In genomic region chr3:100992086-100993033, GRCh38 we compare ENCODE assay signal across 10 cellular contexts. TPM values are rescaled to one million over a fixed set of nuclear protein-coding genes. Genes with fewer than 3 reads are reported as not detected.
DNase-seq lines count a peak whose midpoint lies in the region; ATAC-seq and TF ChIP-seq lines count a peak whose summit lies in the region.
"Had no signal": no experiment of that assay in that cellular context is flagged by ENCODE, and none has a peak within 500 bp of the region (broad histone marks: within the 10 kb centered on the region; RNA-seq: fewer than 3 reads in every experiment).

No MANE protein-coding gene starts in this region.

- TF ChIP-seq CTCF in Peyer's patch (IDR thresholded peaks at IDR 0.05), result no peak

- H3K27ac ChIP-seq in Peyer's patch, result peak overlapping the region; percentile 17 to 68 (median 44)
- H3K27ac ChIP-seq in muscle layer of duodenum (ENCODE audit: low read length), result peak overlapping the region; percentile 52

- H3K9me3 ChIP-seq in Peyer's patch (no peaks in the 10 kb centered on the region), muscle layer of duodenum (ENCODE audit: control insufficient read depth in 1 of 2, low read length in 2 of 2) (no peaks in the 10 kb centered on the region)

- H3K36me3 ChIP-seq in Peyer's patch (no peaks in the 10 kb centered on the region), muscle layer of duodenum (ENCODE audit: control insufficient read depth in 1 of 2, insufficient read depth in 2 of 2, low read length in 2 of 2) (no peaks in the 10 kb centered on the region)

- H3K4me3 ChIP-seq in Peyer's patch (peak overlapping the region in 3 of 4 donors; percentile 10 to 50 (median 37)), muscle layer of duodenum (ENCODE audit: low read depth in 1 of 2, low read length in 2 of 2) (peak overlapping the region; percentile 52 to 68)

- ATAC-seq in GM21723 (IDR thresholded peaks at IDR 0.05; ENCODE audit: unreplicated experiment), result no peak
- no peak for ATAC-seq in HG03025 (IDR thresholded peaks at IDR 0.05; ENCODE audit: low FRiP score, unreplicated experiment)

- H3K27me3 ChIP-seq in Peyer's patch (no peaks in the 10 kb centered on the region), muscle layer of duodenum (ENCODE audit: low read depth, low read length) (no peaks in the 10 kb centered on the region)

- no peaks in the 10 kb centered on the region for H3K4me1 ChIP-seq in Peyer's patch
- H3K4me1 ChIP-seq in muscle layer of duodenum (ENCODE audit: control insufficient read depth in 1 of 2, insufficient read depth in 2 of 2, low read length in 2 of 2), result peaks cover 0 to 6% of the 10 kb centered on the region in 2 donors

- DNase-seq in A172 (ENCODE audit: low spot score) (peak; percentile 23), Peyer's patch (peak in 1 of 3 donors; percentile 56), fibroblast of gingiva (ENCODE audit: low read depth) (peak; percentile 59), NCI-H2196 treated with DMSO at 0.1 percent for 48 hours (lab: John Stamatoyannopoulos, UW; ENCODE audit: unreplicated experiment) (no peak), ecto neural progenitor cell (ENCODE audit: low spot score) (no peak)
- DNase-seq: cerebellar nuclear complex had no signal

- no peak for TF ChIP-seq POLR2A in Peyer's patch (IDR thresholded peaks at IDR 0.05)

RNA-seq across cellular contexts. Expression of gene ABI3BP, which starts 0.9 kb away (rescaled TPM):
- 4.9 and 11.5 TPM in 2 replicates for total RNA-seq in A172 (2014; rRNA removed; shearing (Covaris generic))
- 10 to 100 TPM; 18.2 to 77.0 (median 29.4) TPM for total RNA-seq in Peyer's patch
- total RNA-seq: B cell had no signal

Comparison
In these comparisons a context has a peak if more than half of its experiments do, and no peak if none do; other contexts are left out.
1. DNase-seq: peak in A172 (single experiment) and fibroblast of gingiva (single experiment); none in NCI-H2196 treated with DMSO at 0.1 percent for 48 hours (single experiment) and ecto neural progenitor cell (single experiment).